In the genomic region with DNA sequence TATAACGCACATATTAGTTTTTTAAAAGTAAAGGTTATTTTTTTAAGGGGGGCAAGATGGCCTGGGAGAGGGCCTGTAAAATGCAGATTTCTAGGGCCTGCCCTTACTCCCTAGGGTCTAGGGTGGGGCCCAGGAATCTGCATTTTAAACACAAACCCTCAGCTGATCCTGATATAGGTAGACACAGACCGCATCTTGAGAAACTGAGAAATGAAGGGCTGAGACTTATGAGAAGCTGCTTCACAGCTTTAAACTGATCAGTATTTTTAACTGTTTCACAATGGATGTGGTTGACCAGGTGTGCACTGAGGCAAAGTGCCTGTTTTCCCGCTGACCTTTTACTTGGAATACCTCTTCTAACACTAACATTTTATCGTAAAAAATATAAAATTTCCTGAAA, we compare ENCODE assay signal across 16 cellular contexts.
DNase-seq lines count a peak whose midpoint lies in the region; ATAC-seq and TF ChIP-seq lines count a peak whose summit lies in the region.
"Had no signal": no experiment of that assay in that cellular context is flagged by ENCODE, and none has a peak within 500 bp of the region (broad histone marks: within the 10 kb centered on the region; RNA-seq: fewer than 3 reads in every experiment).

No MANE protein-coding gene starts in this region.

- CTCF ChIA-PET in activated B cell treated with CpG ODN at 0.5 μM for 24 hours (lab: Charles Lee): no interaction called here

- in situ Hi-C loops in GM13976 (cut with MboI; ENCODE audit: low sequenced_read_pairs, unreplicated experiment): no loop called here

- ATAC-seq in HG02798 (IDR thresholded peaks at IDR 0.05; ENCODE audit: poor library complexity, unreplicated experiment): peak; percentile 74
- no peak for ATAC-seq in activated B cell treated with CpG ODN at 0.5 μM for 24 hours (ENCODE audit: low read depth)
- ATAC-seq: WTC11 had no signal

- no peaks in the 10 kb centered on the region for H3K9me3 Mint-ChIP-seq in activated B cell treated with CpG ODN at 0.5 μM for 24 hours
- H3K9me3 Mint-ChIP-seq in progenitor cell of endocrine pancreas (ENCODE audit: low read depth): no peaks in the 10 kb centered on the region
- H3K9me3 Mint-ChIP-seq: WTC11 had no signal

- H3K36me3 Mint-ChIP-seq in activated B cell treated with CpG ODN at 0.5 μM for 24 hours (ENCODE audit: low read depth): peaks cover 90% of the 10 kb centered on the region
- H3K36me3 Mint-ChIP-seq in progenitor cell of endocrine pancreas (ENCODE audit: insufficient read depth): peaks cover 6% of the 10 kb centered on the region

- intact Hi-C loops in activated B cell treated with CpG ODN at 0.5 μM for 24 hours (cut with micrococcal nuclease): no loop called here

- H3K4me3 Mint-ChIP-seq in activated B cell treated with CpG ODN at 0.5 μM for 24 hours (no peak overlapping the region), progenitor cell of endocrine pancreas (ENCODE audit: low read depth) (no peak overlapping the region)
- H3K4me3 Mint-ChIP-seq: WTC11 had no signal

- H3K27me3 Mint-ChIP-seq in activated B cell treated with CpG ODN at 0.5 μM for 24 hours (no peaks in the 10 kb centered on the region), progenitor cell of endocrine pancreas (no peaks in the 10 kb centered on the region)

- POLR2A ChIA-PET in activated B cell treated with CpG ODN at 0.5 μM for 24 hours (lab: Charles Lee): interaction anchor here (0.7 to 1.1 kb wide), 3 partner anchors 9 to 40 kb away, joined by 3 to 4 read pairs (median 4); no protein-coding TSS in a partner anchor

- DNase-seq in GM13976 (ENCODE audit: low spot score) (peak; percentile 68), GM19240 (ENCODE audit: insufficient read length, low spot score) (peak; percentile 65), activated B cell treated with CpG ODN at 0.5 μM for 24 hours (no peak), hepatic stellate cell (ENCODE audit: low spot score) (no peak), NCI-H1048 (lab: John Stamatoyannopoulos, UW) (no peak), A172 (ENCODE audit: low spot score) (no peak), progenitor cell of endocrine pancreas (ENCODE audit: low spot score, unreplicated experiment) (no peak)
- DNase-seq: activated gamma-delta T cell; central memory CD4-positive, alpha-beta T cell; H7; midbrain; NCI-H526 treated with DMSO at 0.1 percent for 48 hours; retina; SIG-M5 had no signal

- TF ChIP-seq CTCF in GM13976 (IDR thresholded peaks at IDR 0.05; ENCODE audit: borderline replicate concordance, control extremely low read depth, extremely low read depth, insufficient read depth, missing control alignments) (no peak), activated B cell treated with CpG ODN at 0.5 μM for 24 hours (IDR thresholded peaks at IDR 0.05) (no peak), progenitor cell of endocrine pancreas (IDR thresholded peaks at IDR 0.05; ENCODE audit: unreplicated experiment) (no peak)

- peaks cover 57% of the 10 kb centered on the region for H3K4me1 Mint-ChIP-seq in activated B cell treated with CpG ODN at 0.5 μM for 24 hours
- peaks cover 7% of the 10 kb centered on the region for H3K4me1 Mint-ChIP-seq in progenitor cell of endocrine pancreas (ENCODE audit: low read depth)
- H3K4me1 Mint-ChIP-seq: WTC11 had no signal

- H3K27ac Mint-ChIP-seq in activated B cell treated with CpG ODN at 0.5 μM for 24 hours (peak overlapping the region; percentile 56), progenitor cell of endocrine pancreas (no peak overlapping the region)
- H3K27ac Mint-ChIP-seq: WTC11 had no signal

Comparison
In these comparisons a context has a peak if more than half of its experiments do, and no peak if none do; other contexts are left out.
1. DNase-seq: peak in GM13976 (single experiment) and GM19240 (single experiment); none in activated B cell treated with CpG ODN at 0.5 μM for 24 hours (single experiment), hepatic stellate cell (single experiment), NCI-H1048 (single experiment), A172 (single experiment) and progenitor cell of endocrine pancreas (single experiment).